In genomic region chr16:88754109-88754911, GRCh38 we compare ENCODE assay signal across 17 cellular contexts. TPM values are rescaled to one million over a fixed set of nuclear protein-coding genes. Genes with fewer than 3 reads are reported as not detected.
DNase-seq lines count a peak whose midpoint lies in the region; ATAC-seq, FAIRE-seq and TF ChIP-seq lines count a peak whose summit lies in the region.
"Had no signal": no experiment of that assay in that cellular context is flagged by ENCODE, and none has a peak within 500 bp of the region (broad histone marks: within the 10 kb centered on the region; RNA-seq: fewer than 3 reads in every experiment).

No MANE protein-coding gene starts in this region.

- in situ Hi-C loops in HepG2 (cut with HindIII; ENCODE audit: extremely low pct_ligation_motif_present, low pct_unique_long_range_greater_than_20kb) = no loop called here

- H4K20me1 ChIP-seq in HepG2 (ENCODE audit: insufficient read depth, low read length) = peaks cover 4% of the 10 kb centered on the region; the same call in 1 of the 2 replicates

- no peak for TF ChIP-seq RAD21 in HepG2 (CRISPR knock-in tag; IDR thresholded peaks at IDR 0.05)

- TF ChIP-seq POLR2A in HepG2 (IDR thresholded peaks at IDR 0.05; ENCODE audit: insufficient read depth in 1 of 2, low read depth in 2 of 2, low read length in 2 of 2) (no peak), right lobe of liver (IDR thresholded peaks at IDR 0.05) (no peak)

- POLR2A ChIA-PET in HepG2 (lab: Yijun Ruan, JAX) = no interaction called here

- no peak for FAIRE-seq in HepG2 (lab: Jason Lieb, UNC)
- FAIRE-seq: A204.1 had no signal

- H3K4me1 ChIP-seq in HepG2 (ENCODE audit: insufficient read depth, low read length) = peaks cover 9% of the 10 kb centered on the region
- H3K4me1 ChIP-seq in right lobe of liver = peaks cover 0 to 11% (median 4%) of the 10 kb centered on the region in 4 donors
- no peaks in the 10 kb centered on the region for H3K4me1 ChIP-seq in iPS-15b (ENCODE audit: control insufficient read depth, insufficient read depth, low read length)

- peaks cover 21% of the 10 kb centered on the region for H3K79me2 ChIP-seq in HepG2 (ENCODE audit: insufficient read depth, low read length)

- intact Hi-C loops in HepG2 (cut with micrococcal nuclease; ENCODE audit: unreplicated experiment) = no loop called here
- intact Hi-C loops in right lobe of liver (cut with DNase I) = no loop called here

- no peaks in the 10 kb centered on the region for H3K27me3 ChIP-seq in HepG2 (ENCODE audit: control insufficient read depth in 1 of 2, insufficient read depth in 2 of 2, low read length in 2 of 2)
- H3K27me3 ChIP-seq in right lobe of liver = no peaks in the 10 kb centered on the region
- H3K27me3 ChIP-seq in iPS-15b (ENCODE audit: control insufficient read depth, insufficient read depth, low read length) = no peaks in the 10 kb centered on the region
- H3K27me3 ChIP-seq: heart right ventricle, right atrium auricular region, SJCRH30, tibial nerve had no signal

- ATAC-seq in HepG2 = no peak
- ATAC-seq in right lobe of liver = no peak
- ATAC-seq in GM19351 (IDR thresholded peaks at IDR 0.05; ENCODE audit: unreplicated experiment) = no peak
- ATAC-seq: heart right ventricle had no signal

- CTCF ChIA-PET in HepG2 (lab: Yijun Ruan, JAX; ENCODE audit: low intra/inter-chr PET ratio, low total read pairs) = no interaction called here

- TF ChIP-seq EP300 in HepG2 (IDR thresholded peaks at IDR 0.05; ENCODE audit: low read depth in 2 of 2, low read length in 2 of 2) (no peak), HepG2 (CRISPR knock-in tag; IDR thresholded peaks at IDR 0.05; ENCODE audit: borderline replicate concordance) (no peak)

- H3K4me2 ChIP-seq in HepG2 (ENCODE audit: low read depth, low read length) = no peak overlapping the region

- H3K4me3 ChIP-seq in HepG2 (replicated peaks in 1 of 3; ENCODE audit: insufficient read depth in 1 of 3, low read depth in 2 of 3, low read length in 3 of 3) (no peak overlapping the region), right lobe of liver (no peak overlapping the region), iPS-15b (ENCODE audit: low read depth, low read length) (no peak overlapping the region)
- H3K4me3 ChIP-seq: heart right ventricle, right atrium auricular region, SJCRH30, tibial nerve had no signal

- WGBS in HepG2 (ENCODE audit: low lambda C conversion rate) = 95% methylated on average over 26 of the region's 28 CpGs
- WGBS in right lobe of liver (ENCODE audit: insufficient coverage, low coverage, low lambda C conversion rate, missing lambda C conversion rate) = no CpG with 5 or more reads among the region's 28 CpGs

- H3K27ac ChIP-seq in HepG2 (ENCODE audit: extremely low read length, insufficient read depth, low read length) (no peak overlapping the region), right lobe of liver (no peak overlapping the region)
- H3K27ac ChIP-seq: heart right ventricle, right atrium auricular region, SJCRH30 had no signal

- H3K36me3 ChIP-seq in HepG2 (replicated peaks in 1 of 2; ENCODE audit: control insufficient read depth in 1 of 2, insufficient read depth in 2 of 2, low read length in 2 of 2) = peaks cover 0 to 10% of the 10 kb centered on the region in 2 experiments; a peak in 3 of 5 replicates
- no peaks in the 10 kb centered on the region for H3K36me3 ChIP-seq in right lobe of liver
- H3K36me3 ChIP-seq in iPS-15b (ENCODE audit: control insufficient read depth, insufficient read depth, low read length) = no peaks in the 10 kb centered on the region
- H3K36me3 ChIP-seq: right atrium auricular region, SJCRH30 had no signal

- BruUV-seq in HepG2 (replicated peaks; lab: Mats Ljungman, UMichigan) = no TSS peak

- no peaks in the 10 kb centered on the region for H3K9me3 ChIP-seq in HepG2 (ENCODE audit: low read length)
- no peaks in the 10 kb centered on the region for H3K9me3 ChIP-seq in right lobe of liver
- H3K9me3 ChIP-seq in iPS-15b (ENCODE audit: control insufficient read depth, insufficient read depth, low read length) = no peaks in the 10 kb centered on the region
- H3K9me3 ChIP-seq: right atrium auricular region, SJCRH30 had no signal

- H2AFZ ChIP-seq in HepG2 (ENCODE audit: low read length) = no peak overlapping the region

- H3K9ac ChIP-seq in HepG2 (ENCODE audit: insufficient read depth, low read depth, low read length) (no peak overlapping the region), iPS-15b (ENCODE audit: low read depth, low read length) (peak overlapping the region; percentile 8)

- TF ChIP-seq CTCF in HepG2 (CRISPR knock-in tag; IDR thresholded peaks at IDR 0.05) (no peak), right lobe of liver (IDR thresholded peaks at IDR 0.05) (no peak)

- DNase-seq in HepG2 (ENCODE audit: low spot score) (no peak), right lobe of liver (no peak), nucleus accumbens (lab: John Stamatoyannopoulos, UW) (no peak), NCI-H2227 treated with DMSO at 0.1 percent for 48 hours (lab: John Stamatoyannopoulos, UW) (no peak)
- DNase-seq: activated CD8-positive, alpha-beta memory T cell treated with anti-CD3 and anti-CD28 coated beads, Interleukin-2, amount 50 U/mL, for 48 hours; activated naive CD4-positive, alpha-beta T cell treated with anti-CD3 and anti-CD28 coated beads for 36 hours; heart right ventricle; NCI-H1694; NCI-H446; SJCRH30; stimulated activated CD4-positive, alpha-beta T cell treated with anti-CD3 and anti-CD28 coated beads, Interleukin-4, amount 100 ng/mL, for 4 hours; T1000 had no signal

RNA-seq across cellular contexts. Expression of gene PIEZO1, which starts 30.7 kb away (rescaled TPM):
- 32.5 and 85.0 TPM in 2 replicates for total RNA-seq in HepG2 (2016; rRNA removed; fragmentation: Illumina TruSeq; extraction: Trizol)
- 42.1 and 42.4 TPM in 2 replicates for total RNA-seq in HepG2 (2016; cell fraction: cytosol; rRNA removed; fragmentation: Illumina TruSeq; extraction: Trizol; ENCODE audit: low read depth)
- 27.7 and 89.8 TPM in 2 replicates for total RNA-seq in HepG2 (2016; cell fraction: insoluble cytoplasmic fraction; rRNA removed; fragmentation: Illumina TruSeq; extraction: Trizol)
- total RNA-seq in HepG2 (2016; cell fraction: membrane; rRNA removed; fragmentation: Illumina TruSeq; extraction: Trizol) = 37.0 TPM in 2 replicates
- 117 and 146 TPM in 2 replicates for total RNA-seq in HepG2 (2016; cell fraction: nucleus; rRNA removed; fragmentation: Illumina TruSeq; extraction: Trizol)
- polyA plus RNA-seq in HepG2 (2011; rRNA removed) = 67.9 and 93.5 TPM in 2 replicates
- 42.8 and 69.2 TPM in 2 replicates for polyA plus RNA-seq in HepG2 (2011; cell fraction: cytosol; rRNA removed)
- polyA plus RNA-seq in HepG2 (2011; cell fraction: nucleus; rRNA removed) = 643 and 860 TPM in 2 replicates
- polyA plus RNA-seq in HepG2 (2012) = 52.4 and 78.3 TPM in 2 replicates
- 12.7 and 13.6 TPM in 2 replicates for polyA plus RNA-seq in HepG2 (2016; cell fraction: cytosol; fragmentation: Illumina TruSeq; extraction: Trizol; ENCODE audit: low read depth)
- polyA plus RNA-seq in HepG2 (2016; cell fraction: insoluble cytoplasmic fraction; fragmentation: Illumina TruSeq; extraction: Trizol; ENCODE audit: low read depth) = 33.4 and 36.7 TPM in 2 replicates
- polyA plus RNA-seq in HepG2 (2016; cell fraction: membrane; fragmentation: Illumina TruSeq; extraction: Trizol; ENCODE audit: low read depth) = 20.6 and 22.7 TPM in 2 replicates
- 296 and 336 TPM in 2 replicates for polyA plus RNA-seq in HepG2 (2016; cell fraction: nucleus; fragmentation: Illumina TruSeq; extraction: Trizol; ENCODE audit: insufficient read depth, low read depth)
- polyA minus RNA-seq in HepG2 (2011; rRNA and poly(A)+ RNA removed; ENCODE audit: low replicate concordance) = 101 and 184 TPM in 2 replicates
- polyA minus RNA-seq in HepG2 (2011; cell fraction: cytosol; rRNA and poly(A)+ RNA removed) = 44.8 and 52.9 TPM in 2 replicates
- polyA minus RNA-seq in HepG2 (2011; cell fraction: nucleus; rRNA and poly(A)+ RNA removed) = 89.5 and 109 TPM in 2 replicates
- 10 to 100 TPM; 48.9 to 91.9 (median 64.4) TPM for total RNA-seq in right lobe of liver

RNA-seq across cellular contexts. Expression of gene CTU2, which starts 48.0 kb away (rescaled TPM):
- 21.9 TPM in 2 replicates for total RNA-seq in HepG2 (2016; rRNA removed; fragmentation: Illumina TruSeq; extraction: Trizol)
- total RNA-seq in HepG2 (2016; cell fraction: cytosol; rRNA removed; fragmentation: Illumina TruSeq; extraction: Trizol; ENCODE audit: low read depth) = 11.4 and 12.8 TPM in 2 replicates
- 16.8 and 22.4 TPM in 2 replicates for total RNA-seq in HepG2 (2016; cell fraction: insoluble cytoplasmic fraction; rRNA removed; fragmentation: Illumina TruSeq; extraction: Trizol)
- 13.8 and 15.9 TPM in 2 replicates for total RNA-seq in HepG2 (2016; cell fraction: membrane; rRNA removed; fragmentation: Illumina TruSeq; extraction: Trizol)
- total RNA-seq in HepG2 (2016; cell fraction: nucleus; rRNA removed; fragmentation: Illumina TruSeq; extraction: Trizol) = 16.7 and 17.2 TPM in 2 replicates
- polyA plus RNA-seq in HepG2 (2011; rRNA removed) = 13.3 and 18.5 TPM in 2 replicates
- 11.8 and 19.4 TPM in 2 replicates for polyA plus RNA-seq in HepG2 (2011; cell fraction: cytosol; rRNA removed)
- 63.3 and 73.6 TPM in 2 replicates for polyA plus RNA-seq in HepG2 (2011; cell fraction: nucleus; rRNA removed)
- 11.6 and 15.1 TPM in 2 replicates for polyA plus RNA-seq in HepG2 (2012)
- polyA plus RNA-seq in HepG2 (2016; cell fraction: cytosol; fragmentation: Illumina TruSeq; extraction: Trizol; ENCODE audit: low read depth) = 12.4 and 16.5 TPM in 2 replicates
- 20.9 and 22.4 TPM in 2 replicates for polyA plus RNA-seq in HepG2 (2016; cell fraction: insoluble cytoplasmic fraction; fragmentation: Illumina TruSeq; extraction: Trizol; ENCODE audit: low read depth)
- polyA plus RNA-seq in HepG2 (2016; cell fraction: membrane; fragmentation: Illumina TruSeq; extraction: Trizol; ENCODE audit: low read depth) = 13.3 and 14.9 TPM in 2 replicates
- 39.4 and 44.9 TPM in 2 replicates for polyA plus RNA-seq in HepG2 (2016; cell fraction: nucleus; fragmentation: Illumina TruSeq; extraction: Trizol; ENCODE audit: insufficient read depth, low read depth)
- polyA minus RNA-seq in HepG2 (2011; rRNA and poly(A)+ RNA removed; ENCODE audit: low replicate concordance) = 23.1 and 25.7 TPM in 2 replicates
- 15.2 and 18.6 TPM in 2 replicates for polyA minus RNA-seq in HepG2 (2011; cell fraction: cytosol; rRNA and poly(A)+ RNA removed)
- polyA minus RNA-seq in HepG2 (2011; cell fraction: nucleus; rRNA and poly(A)+ RNA removed) = 19.3 and 20.7 TPM in 2 replicates
- total RNA-seq in right lobe of liver = 1 to 10 TPM; 5.0 to 9.5 (median 8.2) TPM

RNA-seq across cellular contexts. Expression of gene RNF166, which starts 48.1 kb away (rescaled TPM):
- total RNA-seq in HepG2 (2016; rRNA removed; fragmentation: Illumina TruSeq; extraction: Trizol) = 15.1 and 23.0 TPM in 2 replicates
- total RNA-seq in HepG2 (2016; cell fraction: cytosol; rRNA removed; fragmentation: Illumina TruSeq; extraction: Trizol; ENCODE audit: low read depth) = 36.0 and 37.2 TPM in 2 replicates
- 17.3 and 23.3 TPM in 2 replicates for total RNA-seq in HepG2 (2016; cell fraction: insoluble cytoplasmic fraction; rRNA removed; fragmentation: Illumina TruSeq; extraction: Trizol)
- total RNA-seq in HepG2 (2016; cell fraction: membrane; rRNA removed; fragmentation: Illumina TruSeq; extraction: Trizol) = 41.6 and 45.9 TPM in 2 replicates
- 14.0 and 14.1 TPM in 2 replicates for total RNA-seq in HepG2 (2016; cell fraction: nucleus; rRNA removed; fragmentation: Illumina TruSeq; extraction: Trizol)
- 21.4 and 26.2 TPM in 2 replicates for polyA plus RNA-seq in HepG2 (2011; rRNA removed)
- polyA plus RNA-seq in HepG2 (2011; cell fraction: cytosol; rRNA removed) = 14.8 and 24.4 TPM in 2 replicates
- 83.8 and 91.3 TPM in 2 replicates for polyA plus RNA-seq in HepG2 (2011; cell fraction: nucleus; rRNA removed)
- polyA plus RNA-seq in HepG2 (2012) = 12.2 and 16.1 TPM in 2 replicates
- polyA plus RNA-seq in HepG2 (2016; cell fraction: cytosol; fragmentation: Illumina TruSeq; extraction: Trizol; ENCODE audit: low read depth) = 22.9 and 25.4 TPM in 2 replicates
- polyA plus RNA-seq in HepG2 (2016; cell fraction: insoluble cytoplasmic fraction; fragmentation: Illumina TruSeq; extraction: Trizol; ENCODE audit: low read depth) = 19.2 and 20.2 TPM in 2 replicates
- 32.0 and 34.1 TPM in 2 replicates for polyA plus RNA-seq in HepG2 (2016; cell fraction: membrane; fragmentation: Illumina TruSeq; extraction: Trizol; ENCODE audit: low read depth)
- polyA plus RNA-seq in HepG2 (2016; cell fraction: nucleus; fragmentation: Illumina TruSeq; extraction: Trizol; ENCODE audit: insufficient read depth, low read depth) = 36.7 and 43.4 TPM in 2 replicates
- polyA minus RNA-seq in HepG2 (2011; rRNA and poly(A)+ RNA removed; ENCODE audit: low replicate concordance) = 11.5 and 25.6 TPM in 2 replicates
- 12.9 and 17.8 TPM in 2 replicates for polyA minus RNA-seq in HepG2 (2011; cell fraction: cytosol; rRNA and poly(A)+ RNA removed)
- polyA minus RNA-seq in HepG2 (2011; cell fraction: nucleus; rRNA and poly(A)+ RNA removed) = 14.2 and 18.7 TPM in 2 replicates
- total RNA-seq in right lobe of liver = 10 to 100 TPM in 2 of 6 experiments, 1 to 10 TPM in 4; 8.1 to 12.8 (median 10.0) TPM

RNA-seq across cellular contexts. Expression of gene CDT1, which starts 49.3 kb away (rescaled TPM):
- total RNA-seq in HepG2 (2016; rRNA removed; fragmentation: Illumina TruSeq; extraction: Trizol) (16.5 and 23.1 TPM in 2 replicates), right lobe of liver (1 to 10 TPM in 2 of 6 experiments, under 1 TPM in 4; 0.22 to 9.6 (median 0.42) TPM)
- total RNA-seq in HepG2 (2016; cell fraction: cytosol; rRNA removed; fragmentation: Illumina TruSeq; extraction: Trizol; ENCODE audit: low read depth) = 14.3 and 18.2 TPM in 2 replicates
- 15.0 and 21.7 TPM in 2 replicates for total RNA-seq in HepG2 (2016; cell fraction: insoluble cytoplasmic fraction; rRNA removed; fragmentation: Illumina TruSeq; extraction: Trizol)
- 30.9 and 31.0 TPM in 2 replicates for total RNA-seq in HepG2 (2016; cell fraction: membrane; rRNA removed; fragmentation: Illumina TruSeq; extraction: Trizol)
- total RNA-seq in HepG2 (2016; cell fraction: nucleus; rRNA removed; fragmentation: Illumina TruSeq; extraction: Trizol) = 12.6 and 18.8 TPM in 2 replicates
- 17.9 and 23.8 TPM in 2 replicates for polyA plus RNA-seq in HepG2 (2011; rRNA removed)
- 15.0 and 37.3 TPM in 2 replicates for polyA plus RNA-seq in HepG2 (2011; cell fraction: cytosol; rRNA removed)
- polyA plus RNA-seq in HepG2 (2011; cell fraction: nucleus; rRNA removed) = 29.6 and 46.8 TPM in 2 replicates
- polyA plus RNA-seq in HepG2 (2012) = 13.5 and 17.6 TPM in 2 replicates
- 18.5 and 24.2 TPM in 2 replicates for polyA plus RNA-seq in HepG2 (2016; cell fraction: cytosol; fragmentation: Illumina TruSeq; extraction: Trizol; ENCODE audit: low read depth)
- 22.4 and 29.0 TPM in 2 replicates for polyA plus RNA-seq in HepG2 (2016; cell fraction: insoluble cytoplasmic fraction; fragmentation: Illumina TruSeq; extraction: Trizol; ENCODE audit: low read depth)
- polyA plus RNA-seq in HepG2 (2016; cell fraction: membrane; fragmentation: Illumina TruSeq; extraction: Trizol; ENCODE audit: low read depth) = 25.4 and 37.1 TPM in 2 replicates
- polyA plus RNA-seq in HepG2 (2016; cell fraction: nucleus; fragmentation: Illumina TruSeq; extraction: Trizol; ENCODE audit: insufficient read depth, low read depth) = 34.6 and 39.8 TPM in 2 replicates
- 25.0 and 71.0 TPM in 2 replicates for polyA minus RNA-seq in HepG2 (2011; rRNA and poly(A)+ RNA removed; ENCODE audit: low replicate concordance)
- polyA minus RNA-seq in HepG2 (2011; cell fraction: cytosol; rRNA and poly(A)+ RNA removed) = 28.6 and 52.8 TPM in 2 replicates
- polyA minus RNA-seq in HepG2 (2011; cell fraction: nucleus; rRNA and poly(A)+ RNA removed) = 6.7 and 8.8 TPM in 2 replicates

RNA-seq across cellular contexts. Expression of gene APRT, which starts 57.4 kb away (rescaled TPM):
- total RNA-seq in HepG2 (2016; rRNA removed; fragmentation: Illumina TruSeq; extraction: Trizol) (242 and 274 TPM in 2 replicates), right lobe of liver (100 to 1,000 TPM in 2 of 6 experiments, 10 to 100 TPM in 4; 61.4 to 120 (median 74.1) TPM)
- 163 and 167 TPM in 2 replicates for total RNA-seq in HepG2 (2016; cell fraction: cytosol; rRNA removed; fragmentation: Illumina TruSeq; extraction: Trizol; ENCODE audit: low read depth)
- 238 and 275 TPM in 2 replicates for total RNA-seq in HepG2 (2016; cell fraction: insoluble cytoplasmic fraction; rRNA removed; fragmentation: Illumina TruSeq; extraction: Trizol)
- total RNA-seq in HepG2 (2016; cell fraction: membrane; rRNA removed; fragmentation: Illumina TruSeq; extraction: Trizol) = 188 and 208 TPM in 2 replicates
- 99.7 and 110 TPM in 2 replicates for total RNA-seq in HepG2 (2016; cell fraction: nucleus; rRNA removed; fragmentation: Illumina TruSeq; extraction: Trizol)
- polyA plus RNA-seq in HepG2 (2011; rRNA removed) = 155 and 210 TPM in 2 replicates
- 94.2 and 153 TPM in 2 replicates for polyA plus RNA-seq in HepG2 (2011; cell fraction: cytosol; rRNA removed)
- 101 and 126 TPM in 2 replicates for polyA plus RNA-seq in HepG2 (2011; cell fraction: nucleus; rRNA removed)
- 136 and 175 TPM in 2 replicates for polyA plus RNA-seq in HepG2 (2012)
- polyA plus RNA-seq in HepG2 (2016; cell fraction: cytosol; fragmentation: Illumina TruSeq; extraction: Trizol; ENCODE audit: low read depth) = 172 and 184 TPM in 2 replicates
- 339 and 349 TPM in 2 replicates for polyA plus RNA-seq in HepG2 (2016; cell fraction: insoluble cytoplasmic fraction; fragmentation: Illumina TruSeq; extraction: Trizol; ENCODE audit: low read depth)
- 196 and 203 TPM in 2 replicates for polyA plus RNA-seq in HepG2 (2016; cell fraction: membrane; fragmentation: Illumina TruSeq; extraction: Trizol; ENCODE audit: low read depth)
- polyA plus RNA-seq in HepG2 (2016; cell fraction: nucleus; fragmentation: Illumina TruSeq; extraction: Trizol; ENCODE audit: insufficient read depth, low read depth) = 192 and 201 TPM in 2 replicates
- polyA minus RNA-seq in HepG2 (2011; rRNA and poly(A)+ RNA removed; ENCODE audit: low replicate concordance) = 83.2 and 86.7 TPM in 2 replicates
- 75.3 and 84.8 TPM in 2 replicates for polyA minus RNA-seq in HepG2 (2011; cell fraction: cytosol; rRNA and poly(A)+ RNA removed)
- 35.7 and 49.8 TPM in 2 replicates for polyA minus RNA-seq in HepG2 (2011; cell fraction: nucleus; rRNA and poly(A)+ RNA removed)
